In genomic region chr1:100323428-100324106, GRCh38 we compare ENCODE assay signal across 17 cellular contexts. TPM values are rescaled to one million over a fixed set of nuclear protein-coding genes. Genes with fewer than 3 reads are reported as not detected.
DNase-seq lines count a peak whose midpoint lies in the region; ATAC-seq and TF ChIP-seq lines count a peak whose summit lies in the region.
"Had no signal": no experiment of that assay in that cellular context is flagged by ENCODE, and none has a peak within 500 bp of the region (broad histone marks: within the 10 kb centered on the region; RNA-seq: fewer than 3 reads in every experiment).

No MANE protein-coding gene starts in this region.

- no peak overlapping the region for H3K4me2 ChIP-seq in PC-3 (ENCODE audit: low read length)

- no peak for TF ChIP-seq CTCF in PC-3 (conservative IDR thresholded peaks at IDR 0.05; ENCODE audit: low read depth, low read length)
- TF ChIP-seq CTCF in heart right ventricle (IDR thresholded peaks at IDR 0.05), result no peak
- TF ChIP-seq CTCF in gastrocnemius medialis (IDR thresholded peaks at IDR 0.05 in 4 of 5, conservative IDR thresholded peaks at IDR 0.05 in 1 of 5), result no peak

- no peaks in the 10 kb centered on the region for H3K9me3 ChIP-seq in PC-3 (ENCODE audit: low read length)
- peaks cover 0 to 23% (median 9%) of the 10 kb centered on the region in 11 donors for H3K9me3 ChIP-seq in heart right ventricle
- H3K9me3 ChIP-seq in gastrocnemius medialis, result no peaks in the 10 kb centered on the region

- H3K27ac ChIP-seq in PC-3 (ENCODE audit: low read length), result no peak overlapping the region
- peak overlapping the region in 2 of 10 donors; percentile 3 to 34 for H3K27ac ChIP-seq in heart right ventricle
- H3K27ac ChIP-seq in gastrocnemius medialis, result peak overlapping the region; percentile 1 to 56 (median 45)
- H3K27ac ChIP-seq: ascending aorta had no signal

- H3K4me1 ChIP-seq in PC-3 (ENCODE audit: insufficient read depth, low read length) (peaks cover 14% of the 10 kb centered on the region), heart right ventricle (peaks cover 0 to 12% (median 3%) of the 10 kb centered on the region in 9 donors), gastrocnemius medialis (peaks cover 14 to 20% of the 10 kb centered on the region in 2 donors)
- H3K4me1 ChIP-seq: ascending aorta had no signal

- ATAC-seq in PC-3 (peak; percentile 20; the same call in 1 of the 2 replicates), heart right ventricle (peak in 7 of 8 donors; percentile 14 to 91 (median 75)), gastrocnemius medialis (peak; percentile 93 to 96), HG02678 (IDR thresholded peaks at IDR 0.05; ENCODE audit: unreplicated experiment) (no peak), HG03196 (IDR thresholded peaks at IDR 0.05; ENCODE audit: unreplicated experiment) (no peak)
- ATAC-seq: Panc1 had no signal

- no peaks in the 10 kb centered on the region for H4K20me1 ChIP-seq in PC-3 (ENCODE audit: low read length)

- no peaks in the 10 kb centered on the region for H3K79me2 ChIP-seq in PC-3 (ENCODE audit: low read length)

- H3K27me3 ChIP-seq in PC-3 (ENCODE audit: low read length), result no peaks in the 10 kb centered on the region
- H3K27me3 ChIP-seq in heart right ventricle, result no peaks in the 10 kb centered on the region
- H3K27me3 ChIP-seq in gastrocnemius medialis, result no peaks in the 10 kb centered on the region
- H3K27me3 ChIP-seq: ascending aorta had no signal

- POLR2A ChIA-PET in PC-3 (lab: Charles Lee; ENCODE audit: unreplicated experiment), result no interaction called here

- DNase-seq in GM03348 (ENCODE audit: low spot score) (peak; percentile 39), PC-3 (no peak), heart right ventricle (peak in 1 of 2 donors; percentile 10), gastrocnemius medialis (peak; percentile 65 to 66), AML-193 (lab: John Stamatoyannopoulos, UW) (no peak)
- DNase-seq: activated CD4-positive, CD25-positive, alpha-beta regulatory T cell treated with anti-CD3 and anti-CD28 coated beads, Interleukin-2, amount 50 U/mL, for 72 hours; activated T-cell treated with anti-CD3 and anti-CD28 coated beads, Interleukin-2, amount 50 U/mL, for 24 hours; foreskin melanocyte; NCI-H1092 treated with DMSO at 0.1 percent for 48 hours; NCI-H510A treated with DMSO at 0.1 percent for 48 hours; retina; stimulated activated naive CD4-positive, alpha-beta T cell; T-helper 1 cell had no signal

- in situ Hi-C loops in gastrocnemius medialis (cut with MboI; ENCODE audit: low sequenced_read_pairs in 4 of 4), result no loop called here

- H3K36me3 ChIP-seq in PC-3 (ENCODE audit: low read depth, low read length), result no peaks in the 10 kb centered on the region
- H3K36me3 ChIP-seq in heart right ventricle, result no peaks in the 10 kb centered on the region
- H3K36me3 ChIP-seq in gastrocnemius medialis, result no peaks in the 10 kb centered on the region
- H3K36me3 ChIP-seq: ascending aorta had no signal

- no peak for TF ChIP-seq POLR2A in gastrocnemius medialis (IDR thresholded peaks at IDR 0.05)

- WGBS in heart right ventricle, 2 donors, result 80 to 81% methylated on average over 6 of the region's 6 CpGs

- no peak overlapping the region for H3K9ac ChIP-seq in PC-3 (ENCODE audit: low read length)

- no peak overlapping the region for H2AFZ ChIP-seq in PC-3 (ENCODE audit: low read length)

- BruUV-seq in PC-3 (replicated peaks; lab: Mats Ljungman, UMichigan), result no TSS peak

- H3F3A ChIP-seq in PC-3 (ENCODE audit: low read length, unreplicated experiment), result no peaks in the 10 kb centered on the region

- intact Hi-C loops in PC-3 (cut with micrococcal nuclease) (loop anchor here (2.0 kb wide), 1 partner anchor 29 kb away; the partner anchor contains the start of gene CDC14A), heart right ventricle (cut with DNase I) (no loop called here), gastrocnemius medialis (cut with DNase I; ENCODE audit: low total_unique reads) (loop anchor here (2.0 kb wide), 1 partner anchor 29 kb away; the partner anchor contains the start of gene CDC14A)

- CTCF ChIA-PET in PC-3 (lab: Charles Lee), result no interaction called here

- H3K4me3 ChIP-seq in PC-3 (ENCODE audit: low read length) (no peak overlapping the region), heart right ventricle (no peak overlapping the region), gastrocnemius medialis (no peak overlapping the region)
- H3K4me3 ChIP-seq: ascending aorta had no signal

- no peaks in the 10 kb centered on the region for H3K9me2 ChIP-seq in PC-3 (replicated peaks; ENCODE audit: low read length)

RNA-seq across cellular contexts. Expression of gene CDC14A, which starts 28.7 kb away (rescaled TPM):
- 3.4 and 3.7 TPM in 2 replicates for total RNA-seq in PC-3 (2014; rRNA removed)
- total RNA-seq in heart right ventricle, result 1 to 10 TPM; 2.0 to 4.0 (median 3.3) TPM
- polyA plus RNA-seq in heart right ventricle, result 1 to 10 TPM; 1.4 to 3.0 TPM
- total RNA-seq in gastrocnemius medialis, result 10 to 100 TPM in 1 of 4 donors, 1 to 10 TPM in 3; 2.1 to 10.0 (median 6.0) TPM

RNA-seq across cellular contexts. Expression of gene RTCA, which starts 57.6 kb away (rescaled TPM):
- total RNA-seq in PC-3 (2014; rRNA removed) (34.4 and 41.7 TPM in 2 replicates), heart right ventricle (10 to 100 TPM; 30.1 to 44.8 (median 36.9) TPM), gastrocnemius medialis (10 to 100 TPM; 22.3 to 32.8 (median 24.8) TPM)
- 10 to 100 TPM; 17.1 to 30.2 TPM for polyA plus RNA-seq in heart right ventricle

Comparison
In these comparisons a context has a peak if more than half of its experiments do, and no peak if none do; other contexts are left out.
1. DNase-seq: peak in GM03348 (single experiment) and gastrocnemius medialis (2 of 2); none in PC-3 (single experiment) and AML-193 (0 of 2).
2. ATAC-seq: peak in PC-3 (single experiment), heart right ventricle (7 of 8) and gastrocnemius medialis (2 of 2); none in HG02678 (single experiment) and HG03196 (single experiment).
3. intact Hi-C loops: an anchor here in PC-3 (2.0 kb wide) and gastrocnemius medialis (2.0 kb wide); none called in heart right ventricle.